In the genomic region with DNA sequence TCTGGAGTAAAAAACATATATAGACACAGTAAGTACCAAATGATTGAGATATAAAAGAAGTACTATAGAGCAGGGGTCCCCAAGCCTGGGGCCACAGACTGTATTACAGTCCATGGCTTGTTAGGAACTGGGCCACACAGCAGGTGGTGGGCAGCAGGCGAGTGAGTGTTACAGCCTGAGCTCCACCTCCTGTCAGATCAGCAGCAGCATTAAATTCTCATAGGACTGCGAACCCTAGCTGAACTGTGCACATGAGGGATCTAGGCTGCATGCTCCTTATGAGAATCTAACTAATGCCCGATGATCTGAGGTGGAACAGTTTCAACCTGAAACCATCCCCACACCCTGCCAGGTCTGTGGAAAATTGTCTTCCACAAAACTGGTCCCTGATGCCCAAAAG, we compare ENCODE assay signal across 29 cellular contexts.
"Had no signal": no experiment of that assay in that cellular context is flagged by ENCODE, and none has a peak within 500 bp of the region (broad histone marks: within the 10 kb centered on the region; RNA-seq: fewer than 3 reads in every experiment).

No MANE protein-coding gene starts in this region.

- FAIRE-seq: TTC549 had no signal

- DNase-seq: activated B cell treated with CpG ODN at 0.5 μM for 24 hours; activated CD4-positive, alpha-beta memory T cell treated with anti-CD3 and anti-CD28 coated beads for 36 hours; activated CD4-positive, alpha-beta T cell treated with anti-CD3 and anti-CD28 coated beads for 4 hours; activated CD4-positive, alpha-beta T cell treated with anti-CD3 and anti-CD28 coated beads, Interleukin-2, amount 50 U/mL, for 1 hour; activated CD4-positive, CD25-positive, alpha-beta regulatory T cell treated with anti-CD3 and anti-CD28 coated beads, Interleukin-2, amount 50 U/mL, for 72 hours; activated CD8-positive, alpha-beta memory T cell treated with anti-CD3 and anti-CD28 coated beads, Interleukin-2, amount 50 U/mL, for 4 hours; activated effector memory CD4-positive, alpha-beta T cell treated with Interleukin-2 at 50 U/mL for 16 hours; activated naive CD4-positive, alpha-beta T cell treated with anti-CD3 and anti-CD28 coated beads, Interleukin-2, amount 50 U/mL, for 16 hours; activated naive CD8-positive, alpha-beta T cell treated with anti-CD3 and anti-CD28 coated beads for 36 hours; activated T-cell treated with anti-CD3 and anti-CD28 coated beads for 4 hours; activated T-cell treated with anti-CD3 and anti-CD28 coated beads, Interleukin-2, amount 50 U/mL, for 4 hours; amniotic stem cell; aorta; MM.1S; MV-4-11; NCI-H1092; NCI-H1436 treated with DMSO at 0.1 percent for 48 hours; NCI-H1694 treated with DMSO at 0.1 percent for 48 hours; NCI-H2029; NCI-H345; NCI-H526; NCI-H774; SHP77; SJCRH30 had no signal

- H3K4me1 ChIP-seq: SJCRH30 had no signal

- H3K9me3 Mint-ChIP-seq: activated CD4-positive, alpha-beta memory T cell treated with anti-CD3 and anti-CD28 coated beads for 36 hours; activated T-cell treated with anti-CD3 and anti-CD28 coated beads, Interleukin-2, amount 50 U/mL, for 4 hours; T-helper 2 cell treated with Interferon-gamma antibody and Interleukin-4, amounts not matched to agents 5 μg/mL and 100 μg/mL, for 36 hours had no signal

- H3K4me3 Mint-ChIP-seq: activated B cell treated with CpG ODN at 0.5 μM for 24 hours; activated CD4-positive, alpha-beta memory T cell treated with anti-CD3 and anti-CD28 coated beads for 36 hours; activated naive CD8-positive, alpha-beta T cell treated with anti-CD3 and anti-CD28 coated beads for 36 hours; activated T-cell treated with anti-CD3 and anti-CD28 coated beads, Interleukin-2, amount 50 U/mL, for 4 hours; T-helper 2 cell treated with Interferon-gamma antibody and Interleukin-4, amounts not matched to agents 5 μg/mL and 100 μg/mL, for 36 hours had no signal

- H3K27ac ChIP-seq: KMS-11, SJCRH30, SK-N-MC had no signal

- H3K27me3 Mint-ChIP-seq: activated B cell treated with CpG ODN at 0.5 μM for 24 hours; activated CD4-positive, alpha-beta memory T cell treated with anti-CD3 and anti-CD28 coated beads for 36 hours; activated naive CD8-positive, alpha-beta T cell treated with anti-CD3 and anti-CD28 coated beads for 36 hours had no signal

- H3K9me3 ChIP-seq: SJCRH30 had no signal

- ATAC-seq: activated T-cell treated with anti-CD3 and anti-CD28 coated beads, Interleukin-2, amount 50 U/mL, for 4 hours; Panc1 had no signal

- H3K4me1 Mint-ChIP-seq: activated B cell treated with CpG ODN at 0.5 μM for 24 hours had no signal

- H3K4me3 ChIP-seq: SJCRH30, SK-N-MC had no signal

- H3K36me3 ChIP-seq: SJCRH30 had no signal

- H3K27me3 ChIP-seq: SJCRH30 had no signal

- H3K27ac Mint-ChIP-seq: activated B cell treated with CpG ODN at 0.5 μM for 24 hours; activated CD4-positive, alpha-beta memory T cell treated with anti-CD3 and anti-CD28 coated beads for 36 hours; activated naive CD8-positive, alpha-beta T cell treated with anti-CD3 and anti-CD28 coated beads for 36 hours; T-helper 2 cell treated with Interferon-gamma antibody and Interleukin-4, amounts not matched to agents 5 μg/mL and 100 μg/mL, for 36 hours had no signal
